14 cellular contexts compared by ENCODE assay signal in the genomic region with DNA sequence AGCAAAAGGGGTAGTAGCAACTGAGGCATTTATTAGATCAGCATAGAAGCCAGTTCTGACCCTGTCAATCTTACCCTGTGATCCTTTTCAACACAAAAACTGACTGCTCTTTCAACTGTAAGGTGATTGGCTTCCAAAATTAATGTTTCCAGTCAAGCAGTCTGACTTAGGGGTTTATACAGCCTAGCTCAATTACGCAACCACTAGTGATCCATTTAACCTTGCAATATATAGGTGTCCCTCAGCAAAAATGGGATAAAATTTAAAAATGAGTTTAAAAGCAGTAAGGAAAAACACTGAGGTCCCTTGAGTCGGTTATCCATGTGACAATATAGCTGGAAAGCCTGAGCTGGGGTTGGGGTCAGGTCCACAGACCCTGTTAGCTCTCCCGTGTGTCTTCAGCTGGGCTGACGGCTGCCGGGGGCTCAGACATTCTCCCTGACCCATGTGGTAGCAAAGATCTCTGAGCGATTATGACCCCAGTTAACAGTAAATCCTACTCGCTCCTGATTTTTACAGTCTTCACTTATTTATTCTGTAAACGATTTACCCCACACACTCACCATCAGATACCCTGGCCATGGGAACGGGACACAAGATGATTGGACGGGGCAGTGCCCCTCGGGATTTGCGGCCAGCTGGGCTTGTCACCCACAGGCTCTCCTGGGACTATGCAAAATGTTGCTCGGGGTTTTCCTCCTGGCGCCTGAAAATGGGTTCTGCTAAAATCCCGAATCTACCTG. TPM values are rescaled to one million over a fixed set of nuclear protein-coding genes. Genes with fewer than 3 reads are reported as not detected.
A peak's percentile ranks its signal among the peaks of the same experiment; 100 is the strongest.
DNase-seq lines count a peak whose midpoint lies in the region; ATAC-seq, FAIRE-seq and TF ChIP-seq lines count a peak whose summit lies in the region.
"Had no signal": no experiment of that assay in that cellular context is flagged by ENCODE, and none has a peak within 500 bp of the region (broad histone marks: within the 10 kb centered on the region; RNA-seq: fewer than 3 reads in every experiment).

No MANE protein-coding gene starts in this region.

- H3K27me3 ChIP-seq in liver (ENCODE audit: control insufficient read depth in 4 of 4, insufficient read depth in 4 of 4, low read length in 3 of 4) = no peaks in the 10 kb centered on the region

- peaks cover 0 to 4% (median 0%) of the 10 kb centered on the region in 3 donors for H3K27me3 Mint-ChIP-seq in immature natural killer cell (ENCODE audit: low read depth in 3 of 3)

- no peak overlapping the region for H3K4me3 Mint-ChIP-seq in immature natural killer cell

- no peaks in the 10 kb centered on the region for H3K9me3 Mint-ChIP-seq in immature natural killer cell

- no peaks in the 10 kb centered on the region for H3K36me3 Mint-ChIP-seq in immature natural killer cell

- DNase-seq in GM18507 (ENCODE audit: extremely low spot score, insufficient read length, low read depth) (peak; percentile 33), NCI-H2171 (lab: John Stamatoyannopoulos, UW) (no peak), immature natural killer cell (no peak), NCI-H1092 (lab: John Stamatoyannopoulos, UW) (no peak)
- DNase-seq: activated T-cell treated with anti-CD3 and anti-CD28 coated beads, Interleukin-2, amount 50 U/mL, for 1 hour; anterior cingulate cortex; dermis blood vessel endothelial cell; DMS79 treated with DMSO at 0.1 percent for 48 hours; NCI-H2081 had no signal

- H3K4me1 Mint-ChIP-seq in immature natural killer cell = no peaks in the 10 kb centered on the region

- H3K9ac ChIP-seq in liver (ENCODE audit: low read depth in 1 of 2, low read length in 2 of 2) = no peak overlapping the region

- no peak overlapping the region for H3K4me3 ChIP-seq in liver (ENCODE audit: low read depth in 1 of 3, low read length in 3 of 3)
- H3K4me3 ChIP-seq: prostate gland had no signal

- peak; percentile 70 for FAIRE-seq in GM18507 (lab: Jason Lieb, UNC)

- no peak for TF ChIP-seq RAD21 in liver (IDR thresholded peaks at IDR 0.05)

- H3K9me3 ChIP-seq in liver (ENCODE audit: control insufficient read depth in 4 of 4, low read length in 3 of 4) = no peaks in the 10 kb centered on the region
- H3K9me3 ChIP-seq: prostate gland had no signal

- ATAC-seq in GM21619 (IDR thresholded peaks at IDR 0.05; ENCODE audit: unreplicated experiment) = peak; percentile 88
- peak; percentile 64 for ATAC-seq in HG03469 (IDR thresholded peaks at IDR 0.05; ENCODE audit: unreplicated experiment)
- no peak for ATAC-seq in GM19395 (IDR thresholded peaks at IDR 0.05; ENCODE audit: unreplicated experiment)

- H3K36me3 ChIP-seq in liver (ENCODE audit: control insufficient read depth in 4 of 4, insufficient read depth in 3 of 4, low read depth in 1 of 4, low read length in 3 of 4) = no peaks in the 10 kb centered on the region
- H3K36me3 ChIP-seq: prostate gland had no signal

- H3K4me1 ChIP-seq in liver (ENCODE audit: control insufficient read depth in 4 of 4, insufficient read depth in 4 of 4, low read length in 3 of 4) = peaks cover 0 to 6% (median 0%) of the 10 kb centered on the region in 4 donors
- H3K4me1 ChIP-seq: prostate gland had no signal

- no peak overlapping the region for H3K27ac ChIP-seq in liver (ENCODE audit: low read depth in 1 of 2, low read length in 2 of 2)
- H3K27ac ChIP-seq: prostate gland had no signal

- TF ChIP-seq CTCF in liver (IDR thresholded peaks at IDR 0.05; ENCODE audit: low read depth, low read length, missing input control) = no peak

- whole genome bisulfite sequencing in liver = 34% methylated on average over 15 of the region's 15 CpGs

- no peak overlapping the region for H3K27ac Mint-ChIP-seq in immature natural killer cell

TF ChIP-seq in liver, 16 proteins besides CTCF, POLR2A, EP300 and RAD21:
- peak; percentile 33 for TF ChIP-seq YY1 (IDR thresholded peaks at IDR 0.05)
- no peak for TF ChIP-seq GABPA (IDR thresholded peaks at IDR 0.05 in 1 of 2, conservative IDR thresholded peaks at IDR 0.05 in 1 of 2)
TF ChIP-seq in liver: peak in this region for 1.

RNA-seq across cellular contexts. Expression of a gene that starts 16.6 kb away (rescaled TPM):
- 1 to 10 TPM; 5.8 to 7.1 TPM for total RNA-seq in liver
- polyA plus RNA-seq in liver = 1 to 10 TPM; 2.7 to 3.4 TPM
- not detected for polyA plus RNA-seq in immature natural killer cell
